11 cellular contexts compared by ENCODE assay signal in the genomic region with DNA sequence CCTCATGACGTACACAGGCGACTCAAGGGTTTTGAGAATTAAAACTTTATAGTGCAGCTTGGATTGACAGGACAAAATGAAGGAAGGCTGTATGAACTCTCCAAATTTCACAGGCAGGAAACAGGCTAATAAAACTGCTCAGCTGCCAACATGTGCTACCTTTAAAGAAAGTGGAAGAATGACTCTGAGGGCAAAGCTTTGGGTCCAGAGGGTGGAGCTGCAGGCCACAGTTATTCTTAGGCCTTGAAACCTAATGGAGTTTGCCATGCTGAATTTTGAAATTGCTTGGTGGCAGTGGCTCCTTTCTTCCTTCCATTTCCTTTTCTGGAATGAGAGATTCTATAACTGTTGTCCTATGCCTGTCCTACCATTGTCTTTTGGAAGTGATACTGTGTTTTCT. TPM values are rescaled to one million over a fixed set of nuclear protein-coding genes. Genes with fewer than 3 reads are reported as not detected.
DNase-seq lines count a peak whose midpoint lies in the region; ATAC-seq and TF ChIP-seq lines count a peak whose summit lies in the region.
"Had no signal": no experiment of that assay in that cellular context is flagged by ENCODE, and none has a peak within 500 bp of the region (broad histone marks: within the 10 kb centered on the region; RNA-seq: fewer than 3 reads in every experiment).

No MANE protein-coding gene starts in this region.

- intact Hi-C loops in mucosa of descending colon (cut with DNase I, micrococcal nuclease) (no loop called here), uterus (cut with DNase I; ENCODE audit: low total_unique reads) (no loop called here)

- H3K27ac ChIP-seq in uterus = no peak overlapping the region
- H3K27ac ChIP-seq: coronary artery had no signal

- H3K4me1 ChIP-seq in mucosa of descending colon (ENCODE audit: low read depth) (no peaks in the 10 kb centered on the region), uterus (no peaks in the 10 kb centered on the region)

- TF ChIP-seq CTCF in mucosa of descending colon (IDR thresholded peaks at IDR 0.05) (no peak), uterus (IDR thresholded peaks at IDR 0.05) (no peak)

- H3K9me3 ChIP-seq in mucosa of descending colon (no peaks in the 10 kb centered on the region), uterus (no peaks in the 10 kb centered on the region)

- H3K36me3 ChIP-seq in mucosa of descending colon (ENCODE audit: low read depth) = no peaks in the 10 kb centered on the region
- H3K36me3 ChIP-seq in uterus = no peaks in the 10 kb centered on the region

- no peak for TF ChIP-seq POLR2A in uterus (IDR thresholded peaks at IDR 0.05)

- peak; percentile 43 for ATAC-seq in mucosa of descending colon
- ATAC-seq: activated CD8-positive, alpha-beta memory T cell treated with anti-CD3 and anti-CD28 coated beads, Interleukin-2, amount 10 ng/mL, durations not matched to agents 7 days and 5 days had no signal

- H3K4me3 ChIP-seq in mucosa of descending colon (no peak overlapping the region), uterus (no peak overlapping the region)
- H3K4me3 ChIP-seq: coronary artery had no signal

- DNase-seq in NCI-H146 (lab: John Stamatoyannopoulos, UW) (peak; percentile 40), NCI-H146 treated with DMSO at 0.1 percent for 48 hours (lab: John Stamatoyannopoulos, UW; ENCODE audit: unreplicated experiment) (no peak), LHCN-M2 (ENCODE audit: low read depth) (peak; percentile 49), UCSD-AML1 (lab: John Stamatoyannopoulos, UW; ENCODE audit: unreplicated experiment) (peak; percentile 44), mucosa of descending colon (peak in 1 of 3 donors; percentile 11), uterus (no peak), nucleus accumbens (lab: John Stamatoyannopoulos, UW) (no peak), NCI-H774 (lab: John Stamatoyannopoulos, UW) (no peak)
- DNase-seq: activated CD8-positive, alpha-beta memory T cell treated with anti-CD3 and anti-CD28 coated beads, Interleukin-2, amount 10 ng/mL, durations not matched to agents 7 days and 5 days; kidney glomerular epithelial cell had no signal

- H3K27me3 ChIP-seq in uterus = no peaks in the 10 kb centered on the region

RNA-seq across cellular contexts. Expression of gene HAT1, which starts 34.8 kb away (rescaled TPM):
- 76.8 and 87.5 TPM in 2 replicates for total RNA-seq in LHCN-M2 (2014; rRNA removed)
- polyA plus RNA-seq in LHCN-M2 (2012) = 38.6 TPM
- total RNA-seq in mucosa of descending colon = 10 to 100 TPM; 22.2 to 30.9 (median 30.5) TPM
- total RNA-seq in uterus = 10 to 100 TPM; 27.9 to 60.9 (median 36.9) TPM

RNA-seq across cellular contexts. Expression of gene METAP1D, which starts 42.7 kb away (rescaled TPM):
- total RNA-seq in LHCN-M2 (2014; rRNA removed) = 6.9 and 8.2 TPM in 2 replicates
- 3.1 TPM for polyA plus RNA-seq in LHCN-M2 (2012)
- 10 to 100 TPM in 1 of 3 donors, 1 to 10 TPM in 2; 5.5 to 10.4 (median 6.7) TPM for total RNA-seq in mucosa of descending colon
- total RNA-seq in uterus = 10 to 100 TPM in 3 of 4 donors, 1 to 10 TPM in 1; 7.9 to 38.2 (median 15.8) TPM

Comparison
In these comparisons a context has a peak if more than half of its experiments do, and no peak if none do; other contexts are left out.
1. DNase-seq: peak in NCI-H146 (single experiment), LHCN-M2 (single experiment) and UCSD-AML1 (single experiment); none in NCI-H146 treated with DMSO at 0.1 percent for 48 hours (single experiment), uterus (0 of 2), nucleus accumbens (0 of 56) and NCI-H774 (single experiment).